ENCODE assay signal across 38 cellular contexts in genomic region chr4:164790249-164790648, GRCh38. TPM values are rescaled to one million over a fixed set of nuclear protein-coding genes. Genes with fewer than 3 reads are reported as not detected.
"Had no signal": no experiment of that assay in that cellular context is flagged by ENCODE, and none has a peak within 500 bp of the region (broad histone marks: within the 10 kb centered on the region; RNA-seq: fewer than 3 reads in every experiment).

No MANE protein-coding gene starts in this region.

- FAIRE-seq: endothelial cell of umbilical vein had no signal

- H3K27ac ChIP-seq: ascending aorta, breast epithelium, cardiac muscle cell, epithelial cell of prostate, esophagus squamous epithelium, gastroesophageal sphincter, heart right ventricle, WERI-Rb-1 had no signal

- H3K27me3 Mint-ChIP-seq: activated B cell treated with CpG ODN at 0.5 μM for 24 hours; activated naive CD4-positive, alpha-beta T cell treated with anti-CD3 and anti-CD28 coated beads, Interleukin-2, amount 10 ng/mL, durations not matched to agents 7 days and 5 days; brain; effector memory CD8-positive, alpha-beta T cell; T-helper 17 cell had no signal

- DNase-seq: activated B cell treated with CpG ODN at 0.5 μM for 24 hours; activated CD4-positive, alpha-beta T cell treated with anti-CD3 and anti-CD28 coated beads for 48 hours; activated CD4-positive, alpha-beta T cell treated with anti-CD3 and anti-CD28 coated beads, Interleukin-2, amount 50 U/mL, for 1 hour; activated CD4-positive, alpha-beta T cell treated with anti-CD3 and anti-CD28 coated beads, Interleukin-2, amount 50 U/mL, for 48 hours; activated CD8-positive, alpha-beta memory T cell treated with anti-CD3 and anti-CD28 coated beads for 24 hours; activated CD8-positive, alpha-beta T cell treated with anti-CD3 and anti-CD28 coated beads for 36 hours; activated gamma-delta T cell; activated naive CD4-positive, alpha-beta T cell; activated naive CD4-positive, alpha-beta T cell treated with anti-CD3 and anti-CD28 coated beads, Interleukin-2, amount 10 ng/mL, durations not matched to agents 7 days and 5 days; activated naive CD8-positive, alpha-beta T cell treated with anti-CD3 and anti-CD28 coated beads, Interleukin-2, amount 10 ng/mL, durations not matched to agents 7 days and 5 days; activated T-cell treated with anti-CD3 and anti-CD28 coated beads, Interleukin-2, amount 50 U/mL, for 1 hour; activated T-cell treated with anti-CD3 and anti-CD28 coated beads, Interleukin-2, amount 50 U/mL, for 72 hours; central memory CD4-positive, alpha-beta T cell; cerebellar nuclear complex; cortex of kidney; dermis blood vessel endothelial cell; effector CD4-positive, alpha-beta T cell; effector memory CD8-positive, alpha-beta T cell; esophagus squamous epithelium; foreskin melanocyte; heart right ventricle; T-helper 1 cell; T-helper 17 cell; T1000; WERI-Rb-1 had no signal

- H3K9me3 Mint-ChIP-seq: activated B cell treated with CpG ODN at 0.5 μM for 24 hours; activated CD8-positive, alpha-beta T cell treated with anti-CD3 and anti-CD28 coated beads for 36 hours; activated naive CD4-positive, alpha-beta T cell treated with anti-CD3 and anti-CD28 coated beads, Interleukin-2, amount 10 ng/mL, durations not matched to agents 7 days and 5 days; activated naive CD4-positive, alpha-beta T cell treated with anti-CD3 and anti-CD28 coated beads, Interleukin-2, amount 50 U/mL, for 72 hours; activated naive CD8-positive, alpha-beta T cell treated with anti-CD3 and anti-CD28 coated beads, Interleukin-2, amount 10 ng/mL, durations not matched to agents 7 days and 5 days; activated T-cell treated with anti-CD3 and anti-CD28 coated beads, Interleukin-2, amount 50 U/mL, for 72 hours; effector memory CD8-positive, alpha-beta T cell; T-helper 2 cell treated with Interferon-gamma antibody and Interleukin-4, amounts not matched to agents 5 μg/mL and 100 μg/mL, for 36 hours had no signal

- H3K4me3 ChIP-seq: ascending aorta, breast epithelium, cardiac muscle cell, esophagus squamous epithelium, gastroesophageal sphincter, heart right ventricle had no signal

- H3K27ac Mint-ChIP-seq: activated B cell treated with CpG ODN at 0.5 μM for 24 hours; activated CD8-positive, alpha-beta T cell treated with anti-CD3 and anti-CD28 coated beads for 36 hours; activated naive CD4-positive, alpha-beta T cell treated with anti-CD3 and anti-CD28 coated beads, Interleukin-2, amount 10 ng/mL, durations not matched to agents 7 days and 5 days; activated naive CD4-positive, alpha-beta T cell treated with anti-CD3 and anti-CD28 coated beads, Interleukin-2, amount 50 U/mL, for 72 hours; activated naive CD8-positive, alpha-beta T cell treated with anti-CD3 and anti-CD28 coated beads, Interleukin-2, amount 10 ng/mL, durations not matched to agents 7 days and 5 days; activated T-cell treated with anti-CD3 and anti-CD28 coated beads, Interleukin-2, amount 50 U/mL, for 72 hours; effector memory CD8-positive, alpha-beta T cell; T-helper 17 cell; T-helper 2 cell treated with Interferon-gamma antibody and Interleukin-4, amounts not matched to agents 5 μg/mL and 100 μg/mL, for 36 hours had no signal

- H3K4me1 Mint-ChIP-seq: activated B cell treated with CpG ODN at 0.5 μM for 24 hours; activated naive CD4-positive, alpha-beta T cell treated with anti-CD3 and anti-CD28 coated beads, Interleukin-2, amount 10 ng/mL, durations not matched to agents 7 days and 5 days; activated naive CD8-positive, alpha-beta T cell treated with anti-CD3 and anti-CD28 coated beads, Interleukin-2, amount 10 ng/mL, durations not matched to agents 7 days and 5 days; brain; T-helper 17 cell had no signal

- H3K36me3 ChIP-seq: ascending aorta, breast epithelium, cardiac muscle cell, esophagus squamous epithelium, gastroesophageal sphincter, heart right ventricle, WERI-Rb-1 had no signal

- H3K4me1 ChIP-seq: ascending aorta, breast epithelium, esophagus squamous epithelium, gastroesophageal sphincter, heart right ventricle had no signal

- H3K4me3 Mint-ChIP-seq: activated B cell treated with CpG ODN at 0.5 μM for 24 hours; activated CD8-positive, alpha-beta T cell treated with anti-CD3 and anti-CD28 coated beads for 36 hours; activated naive CD4-positive, alpha-beta T cell treated with anti-CD3 and anti-CD28 coated beads, Interleukin-2, amount 10 ng/mL, durations not matched to agents 7 days and 5 days; activated naive CD8-positive, alpha-beta T cell treated with anti-CD3 and anti-CD28 coated beads, Interleukin-2, amount 10 ng/mL, durations not matched to agents 7 days and 5 days; activated T-cell treated with anti-CD3 and anti-CD28 coated beads, Interleukin-2, amount 50 U/mL, for 72 hours; brain; effector memory CD8-positive, alpha-beta T cell; T-helper 17 cell; T-helper 2 cell treated with Interferon-gamma antibody and Interleukin-4, amounts not matched to agents 5 μg/mL and 100 μg/mL, for 36 hours had no signal

- H3K36me3 Mint-ChIP-seq: activated naive CD4-positive, alpha-beta T cell treated with anti-CD3 and anti-CD28 coated beads, Interleukin-2, amount 10 ng/mL, durations not matched to agents 7 days and 5 days; activated naive CD8-positive, alpha-beta T cell treated with anti-CD3 and anti-CD28 coated beads, Interleukin-2, amount 10 ng/mL, durations not matched to agents 7 days and 5 days; brain had no signal

- H3K9me3 ChIP-seq: ascending aorta, esophagus squamous epithelium, gastroesophageal sphincter had no signal

RNA-seq across cellular contexts. Expression of gene SMIM31, which starts 36.3 kb away (rescaled TPM):
- total RNA-seq: activated B cell treated with CpG ODN at 0.5 μM for 24 hours; activated CD8-positive, alpha-beta T cell treated with anti-CD3 and anti-CD28 coated beads for 36 hours; activated naive CD4-positive, alpha-beta T cell treated with anti-CD3 and anti-CD28 coated beads, Interleukin-2, amount 50 U/mL, for 72 hours; activated naive CD8-positive, alpha-beta T cell treated with anti-CD3 and anti-CD28 coated beads, Interleukin-2, amount 10 ng/mL, durations not matched to agents 7 days and 5 days; activated T-cell treated with anti-CD3 and anti-CD28 coated beads, Interleukin-2, amount 50 U/mL, for 72 hours; ascending aorta; cardiac muscle cell; dermis blood vessel endothelial cell; endothelial cell of umbilical vein; esophagus squamous epithelium; fibroblast of lung; fibroblast of villous mesenchyme; glomerular endothelial cell; heart right ventricle; T-helper 17 cell had no signal
- polyA plus RNA-seq: cardiac muscle cell, endothelial cell of umbilical vein, esophagus, fibroblast of lung, heart right ventricle had no signal
